Comparison of ENCODE assay signal across 2 cellular contexts in genomic region chr7:150270101-150270824, GRCh38. TPM values are rescaled to one million over a fixed set of nuclear protein-coding genes. Genes with fewer than 3 reads are reported as not detected.
"Had no signal": no experiment of that assay in that cellular context is flagged by ENCODE, and none has a peak within 500 bp of the region (broad histone marks: within the 10 kb centered on the region; RNA-seq: fewer than 3 reads in every experiment).

No MANE protein-coding gene starts in this region.

RNA-seq across cellular contexts. Expression of gene LRRC61, which starts 52.9 kb away (rescaled TPM):
- total RNA-seq: osteocyte had no signal

RNA-seq across cellular contexts. Expression of gene ACTR3C, which starts 53.1 kb away (rescaled TPM):
- total RNA-seq: osteocyte had no signal
- polyA plus RNA-seq: neural cell had no signal
